ENCODE assay signal across 1 cellular context in genomic region chr16:30942421-30942796, GRCh38.
TF ChIP-seq lines count a peak whose summit lies in the region.

No MANE protein-coding gene starts in this region.

TF ChIP-seq in GM23338, 12 proteins besides CTCF, POLR2A, EP300 and RAD21:
- no peak for TF ChIP-seq STAT1 (IDR thresholded peaks at IDR 0.05; ENCODE audit: unreplicated experiment)
- no peak for TF ChIP-seq CREB1 (CRISPR knock-in tag; IDR thresholded peaks at IDR 0.05; ENCODE audit: low read depth)
- no peak for TF ChIP-seq ZNF114 (CRISPR knock-in tag; IDR thresholded peaks at IDR 0.05)
- TF ChIP-seq EZH2 (IDR thresholded peaks at IDR 0.05; ENCODE audit: low read depth, unreplicated experiment), result no peak
- TF ChIP-seq, protein P1, sequence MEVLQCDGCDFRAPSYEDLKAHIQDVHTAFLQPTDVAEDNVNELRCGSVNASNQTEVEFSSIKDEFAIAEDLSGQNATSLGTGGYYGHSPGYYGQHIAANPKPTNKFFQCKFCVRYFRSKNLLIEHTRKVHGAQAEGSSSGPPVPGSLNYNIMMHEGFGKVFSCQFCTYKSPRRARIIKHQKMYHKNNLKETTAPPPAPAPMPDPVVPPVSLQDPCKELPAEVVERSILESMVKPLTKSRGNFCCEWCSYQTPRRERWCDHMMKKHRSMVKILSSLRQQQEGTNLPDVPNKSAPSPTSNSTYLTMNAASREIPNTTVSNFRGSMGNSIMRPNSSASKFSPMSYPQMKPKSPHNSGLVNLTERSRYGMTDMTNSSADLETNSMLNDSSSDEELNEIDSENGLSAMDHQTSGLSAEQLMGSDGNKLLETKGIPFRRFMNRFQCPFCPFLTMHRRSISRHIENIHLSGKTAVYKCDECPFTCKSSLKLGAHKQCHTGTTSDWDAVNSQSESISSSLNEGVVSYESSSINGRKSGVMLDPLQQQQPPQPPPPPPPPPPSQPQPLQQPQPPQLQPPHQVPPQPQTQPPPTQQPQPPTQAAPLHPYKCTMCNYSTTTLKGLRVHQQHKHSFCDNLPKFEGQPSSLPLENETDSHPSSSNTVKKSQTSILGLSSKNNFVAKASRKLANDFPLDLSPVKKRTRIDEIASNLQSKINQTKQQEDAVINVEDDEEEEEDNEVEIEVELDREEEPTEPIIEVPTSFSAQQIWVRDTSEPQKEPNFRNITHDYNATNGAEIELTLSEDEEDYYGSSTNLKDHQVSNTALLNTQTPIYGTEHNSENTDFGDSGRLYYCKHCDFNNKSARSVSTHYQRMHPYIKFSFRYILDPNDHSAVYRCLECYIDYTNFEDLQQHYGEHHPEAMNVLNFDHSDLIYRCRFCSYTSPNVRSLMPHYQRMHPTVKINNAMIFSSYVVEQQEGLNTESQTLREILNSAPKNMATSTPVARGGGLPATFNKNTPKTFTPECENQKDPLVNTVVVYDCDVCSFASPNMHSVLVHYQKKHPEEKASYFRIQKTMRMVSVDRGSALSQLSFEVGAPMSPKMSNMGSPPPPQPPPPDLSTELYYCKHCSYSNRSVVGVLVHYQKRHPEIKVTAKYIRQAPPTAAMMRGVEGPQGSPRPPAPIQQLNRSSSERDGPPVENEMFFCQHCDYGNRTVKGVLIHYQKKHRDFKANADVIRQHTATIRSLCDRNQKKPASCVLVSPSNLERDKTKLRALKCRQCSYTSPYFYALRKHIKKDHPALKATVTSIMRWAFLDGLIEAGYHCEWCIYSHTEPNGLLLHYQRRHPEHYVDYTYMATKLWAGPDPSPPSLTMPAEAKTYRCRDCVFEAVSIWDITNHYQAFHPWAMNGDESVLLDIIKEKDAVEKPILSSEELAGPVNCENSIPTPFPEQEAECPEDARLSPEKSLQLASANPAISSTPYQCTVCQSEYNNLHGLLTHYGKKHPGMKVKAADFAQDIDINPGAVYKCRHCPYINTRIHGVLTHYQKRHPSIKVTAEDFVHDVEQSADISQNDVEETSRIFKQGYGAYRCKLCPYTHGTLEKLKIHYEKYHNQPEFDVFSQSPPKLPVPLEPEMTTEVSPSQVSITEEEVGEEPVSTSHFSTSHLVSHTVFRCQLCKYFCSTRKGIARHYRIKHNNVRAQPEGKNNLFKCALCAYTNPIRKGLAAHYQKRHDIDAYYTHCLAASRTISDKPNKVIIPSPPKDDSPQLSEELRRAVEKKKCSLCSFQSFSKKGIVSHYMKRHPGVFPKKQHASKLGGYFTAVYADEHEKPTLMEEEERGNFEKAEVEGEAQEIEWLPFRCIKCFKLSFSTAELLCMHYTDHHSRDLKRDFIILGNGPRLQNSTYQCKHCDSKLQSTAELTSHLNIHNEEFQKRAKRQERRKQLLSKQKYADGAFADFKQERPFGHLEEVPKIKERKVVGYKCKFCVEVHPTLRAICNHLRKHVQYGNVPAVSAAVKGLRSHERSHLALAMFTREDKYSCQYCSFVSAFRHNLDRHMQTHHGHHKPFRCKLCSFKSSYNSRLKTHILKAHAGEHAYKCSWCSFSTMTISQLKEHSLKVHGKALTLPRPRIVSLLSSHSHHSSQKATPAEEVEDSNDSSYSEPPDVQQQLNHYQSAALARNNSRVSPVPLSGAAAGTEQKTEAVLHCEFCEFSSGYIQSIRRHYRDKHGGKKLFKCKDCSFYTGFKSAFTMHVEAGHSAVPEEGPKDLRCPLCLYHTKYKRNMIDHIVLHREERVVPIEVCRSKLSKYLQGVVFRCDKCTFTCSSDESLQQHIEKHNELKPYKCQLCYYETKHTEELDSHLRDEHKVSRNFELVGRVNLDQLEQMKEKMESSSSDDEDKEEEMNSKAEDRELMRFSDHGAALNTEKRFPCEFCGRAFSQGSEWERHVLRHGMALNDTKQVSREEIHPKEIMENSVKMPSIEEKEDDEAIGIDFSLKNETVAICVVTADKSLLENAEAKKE (CRISPR knock-in tag; IDR thresholded peaks at IDR 0.05), result no peak
- TF ChIP-seq ETS1 (IDR thresholded peaks at IDR 0.05), result no peak
- TF ChIP-seq REST (IDR thresholded peaks at IDR 0.05; ENCODE audit: unreplicated experiment), result no peak
- TF ChIP-seq POLR2AphosphoS5 (IDR thresholded peaks at IDR 0.05; ENCODE audit: low read depth), result no peak
- no peak for TF ChIP-seq EZH2phosphoT487 (IDR thresholded peaks at IDR 0.05; ENCODE audit: unreplicated experiment)
- no peak for TF ChIP-seq JUNB (IDR thresholded peaks at IDR 0.05; ENCODE audit: unreplicated experiment)
- no peak for TF ChIP-seq ZNF331 (CRISPR knock-in tag; IDR thresholded peaks at IDR 0.05; ENCODE audit: low read depth)
- TF ChIP-seq NANOG (IDR thresholded peaks at IDR 0.05; ENCODE audit: borderline replicate concordance), result no peak
